Comparison of ENCODE assay signal across 11 cellular contexts in genomic region chr18:76446321-76446720, GRCh38. TPM values are rescaled to one million over a fixed set of nuclear protein-coding genes. Genes with fewer than 3 reads are reported as not detected.
DNase-seq lines count a peak whose midpoint lies in the region; ATAC-seq and TF ChIP-seq lines count a peak whose summit lies in the region.
"Had no signal": no experiment of that assay in that cellular context is flagged by ENCODE, and none has a peak within 500 bp of the region (broad histone marks: within the 10 kb centered on the region; RNA-seq: fewer than 3 reads in every experiment).

No MANE protein-coding gene starts in this region.

- H3K27ac ChIP-seq in left ventricle myocardium inferior (replicated peaks) (peak overlapping the region; percentile 23), fibroblast of lung (ENCODE audit: insufficient read depth, low read length) (peak overlapping the region; percentile 83), urinary bladder (ENCODE audit: low read depth) (peak overlapping the region; percentile 2)
- H3K27ac ChIP-seq: VCaP had no signal

- no peak for DNase-seq in left ventricle myocardium inferior
- DNase-seq in Right ventricle myocardium inferior (ENCODE audit: missing footprints): no peak
- no peak for DNase-seq in fibroblast of lung (ENCODE audit: low read depth in 2 of 2)
- peak; percentile 58 for DNase-seq in posterior vena cava (ENCODE audit: low spot score)
- no peak for DNase-seq in NCI-H1930 (lab: John Stamatoyannopoulos, UW)
- no peak for DNase-seq in SIG-M5 treated with dmso at 0.1 percent for 504 hours (lab: John Stamatoyannopoulos, UW; ENCODE audit: unreplicated experiment)
- DNase-seq: stimulated activated CD4-positive, alpha-beta T cell treated with anti-CD3 and anti-CD28 coated beads, Interleukin-2, amount 100 ng/mL, for 48 hours had no signal

- intact Hi-C loops in left ventricle myocardium inferior (cut with micrococcal nuclease) (no loop called here), Right ventricle myocardium inferior (cut with DNase I) (no loop called here), posterior vena cava (cut with DNase I) (no loop called here)

- H4K20me1 ChIP-seq in fibroblast of lung (ENCODE audit: control insufficient read depth, extremely low read depth, insufficient read depth, low read length): no peaks in the 10 kb centered on the region

- no peaks in the 10 kb centered on the region for H3K27me3 ChIP-seq in left ventricle myocardium inferior (ENCODE audit: low read depth)
- no peaks in the 10 kb centered on the region for H3K27me3 ChIP-seq in fibroblast of lung (ENCODE audit: control insufficient read depth, insufficient read depth, low read length)
- H3K27me3 ChIP-seq: cardiac muscle cell had no signal

- H3K9ac ChIP-seq in fibroblast of lung (ENCODE audit: insufficient read depth, low read length): no peak overlapping the region

- H3K79me2 ChIP-seq in fibroblast of lung (ENCODE audit: control insufficient read depth, insufficient read depth, low read length): peaks cover 67% of the 10 kb centered on the region

- H3K36me3 ChIP-seq in left ventricle myocardium inferior (peaks cover 18% of the 10 kb centered on the region), fibroblast of lung (ENCODE audit: control insufficient read depth, insufficient read depth, low read length) (peaks cover 12% of the 10 kb centered on the region), urinary bladder (ENCODE audit: insufficient read depth) (peaks cover 8% of the 10 kb centered on the region)

- no peak overlapping the region for H3K4me3 ChIP-seq in left ventricle myocardium inferior
- H3K4me3 ChIP-seq in fibroblast of lung (replicated peaks in 1 of 4; ENCODE audit: control extremely low read depth in 1 of 4, insufficient read depth in 1 of 4, low read depth in 3 of 4, low read length in 4 of 4): no peak overlapping the region
- no peak overlapping the region for H3K4me3 ChIP-seq in urinary bladder (ENCODE audit: low read depth, low read length)
- H3K4me3 ChIP-seq: cardiac muscle cell had no signal

- H3K4me2 ChIP-seq in fibroblast of lung (ENCODE audit: extremely low read depth, insufficient read depth, low read length): peak overlapping the region; percentile 33

- H3K4me1 ChIP-seq in left ventricle myocardium inferior (peaks cover 71% of the 10 kb centered on the region), fibroblast of lung (ENCODE audit: control insufficient read depth, extremely low read depth, insufficient read depth, low read length) (peaks cover 28% of the 10 kb centered on the region), urinary bladder (ENCODE audit: insufficient read depth) (no peaks in the 10 kb centered on the region)

- 53% methylated on average over 12 of the region's 12 CpGs for WGBS in urinary bladder

- H3K9me3 ChIP-seq in left ventricle myocardium inferior (replicated peaks) (no peaks in the 10 kb centered on the region), fibroblast of lung (ENCODE audit: control insufficient read depth, insufficient read depth, low read depth, low read length) (no peaks in the 10 kb centered on the region)

- TF ChIP-seq CTCF in left ventricle myocardium inferior (IDR thresholded peaks at IDR 0.05; ENCODE audit: borderline replicate concordance): no peak
- no peak for TF ChIP-seq CTCF in fibroblast of lung (conservative IDR thresholded peaks at IDR 0.05 in 1 of 2, IDR thresholded peaks at IDR 0.05 in 1 of 2; ENCODE audit: low read depth in 1 of 2, low read length in 2 of 2)

- no peak for ATAC-seq in Right ventricle myocardium inferior
- ATAC-seq in GM21381 (IDR thresholded peaks at IDR 0.05; ENCODE audit: unreplicated experiment): no peak

- H2AFZ ChIP-seq in fibroblast of lung (ENCODE audit: low read length): no peak overlapping the region

RNA-seq across cellular contexts. Expression of gene ZNF516, which starts 48.7 kb away (rescaled TPM):
- total RNA-seq in left ventricle myocardium inferior (11.5 TPM), Right ventricle myocardium inferior (12.3 TPM), fibroblast of lung (28.0 and 32.7 TPM in 2 replicates), posterior vena cava (10 to 100 TPM; 24.3 to 32.5 TPM), urinary bladder (30.5 TPM)
- polyA plus RNA-seq in fibroblast of lung (7.9 and 12.0 TPM in 2 replicates), urinary bladder (16.1 TPM)
- 12.1 and 15.4 TPM in 2 replicates for polyA plus RNA-seq in fibroblast of lung (2012)
- 12.6 and 13.6 TPM in 2 replicates for polyA minus RNA-seq in fibroblast of lung (ENCODE audit: low replicate concordance)

Comparison
In these comparisons a context has a peak if more than half of its experiments do, and no peak if none do; other contexts are left out.
1. H3K27ac ChIP-seq: peak in every context shown above with its lines; median percentile 83 in fibroblast of lung; 23 in left ventricle myocardium inferior; 2 in urinary bladder.